Comparison of ENCODE assay signal across 36 cellular contexts in the genomic region with DNA sequence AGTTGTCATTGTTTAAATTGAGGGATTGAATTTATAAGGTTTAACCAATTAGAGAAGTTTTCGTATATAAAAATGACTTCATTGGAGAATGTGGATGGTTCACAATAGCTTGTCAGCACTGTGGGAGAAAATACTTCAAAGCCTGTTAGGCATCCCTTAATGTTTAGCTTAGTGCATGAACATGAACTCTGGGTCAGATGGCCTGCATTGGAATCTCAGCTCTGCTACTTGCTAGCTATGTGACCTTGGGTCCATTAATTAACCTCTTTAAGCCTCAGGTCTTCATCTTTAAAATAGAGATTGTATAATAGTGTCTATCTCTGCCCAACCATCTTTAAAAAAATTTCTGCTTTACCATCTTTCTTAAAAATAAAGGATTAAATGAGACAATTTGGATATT. TPM values are rescaled to one million over a fixed set of nuclear protein-coding genes. Genes with fewer than 3 reads are reported as not detected.
DNase-seq lines count a peak whose midpoint lies in the region; ATAC-seq, FAIRE-seq and TF ChIP-seq lines count a peak whose summit lies in the region.
"Had no signal": no experiment of that assay in that cellular context is flagged by ENCODE, and none has a peak within 500 bp of the region (broad histone marks: within the 10 kb centered on the region; RNA-seq: fewer than 3 reads in every experiment).

No MANE protein-coding gene starts in this region.

- peak; percentile 47 for FAIRE-seq in HepG2 (lab: Jason Lieb, UNC)
- FAIRE-seq: A204.1, A549, D721Med had no signal

- H4K20me1 ChIP-seq in HepG2 (ENCODE audit: insufficient read depth, low read length): 0 out of 2 replicates have a peak, but pooled peaks cover 18% of the 10 kb centered on the region

- H3K9ac ChIP-seq in HepG2 (ENCODE audit: insufficient read depth, low read depth, low read length) (no peak overlapping the region), liver (ENCODE audit: low read depth in 1 of 2, low read length in 2 of 2) (no peak overlapping the region)
- H3K9ac ChIP-seq: BLaER1; BLaER1 treated with 17β-estradiol and CSF1 and Interleukin-3, amounts not matched to agents 10 nM and 100 nM had no signal

- CTCF ChIA-PET in HepG2 (lab: Yijun Ruan, JAX; ENCODE audit: low intra/inter-chr PET ratio, low total read pairs): no interaction called here
- CTCF ChIA-PET in CD4-positive, alpha-beta T cell (lab: Charles Lee): no interaction called here

- no peak overlapping the region for H3K4me2 ChIP-seq in HepG2 (ENCODE audit: low read depth, low read length)
- H3K4me2 ChIP-seq: A549, BLaER1 had no signal

- no peak overlapping the region for H2AFZ ChIP-seq in HepG2 (ENCODE audit: low read length)

- intact Hi-C loops in HepG2 (cut with micrococcal nuclease; ENCODE audit: unreplicated experiment): no loop called here
- intact Hi-C loops in right lobe of liver (cut with DNase I): no loop called here
- intact Hi-C loops in CD4-positive, alpha-beta T cell (cut with DNase I, micrococcal nuclease): no loop called here

- peak overlapping the region; percentile 34 for H3K4me3 Mint-ChIP-seq in CD4-positive, alpha-beta T cell
- no peak overlapping the region for H3K4me3 Mint-ChIP-seq in natural killer cell treated with Interleukin-12 subunit alpha and Interleukin-12 subunit beta and Interleukin-15 and Interleukin-18, amount 100 ng/mL, for 72 hours
- H3K4me3 Mint-ChIP-seq: B cell; CD14-positive monocyte; CD4-positive, alpha-beta memory T cell; CD4-positive, CD25-positive, alpha-beta regulatory T cell; CD8-positive, alpha-beta memory T cell; CD8-positive, alpha-beta T cell had no signal

- in situ Hi-C loops in HepG2 (cut with HindIII; ENCODE audit: extremely low pct_ligation_motif_present, low pct_unique_long_range_greater_than_20kb): no loop called here

- ATAC-seq in HepG2 (peak; percentile 95), right lobe of liver (no peak), left lobe of liver (no peak)
- no peak for ATAC-seq in CD4-positive, alpha-beta T cell (ENCODE audit: poor library complexity)
- no peak for ATAC-seq in natural killer cell treated with Interleukin-12 subunit alpha and Interleukin-12 subunit beta and Interleukin-15 and Interleukin-18, amount 100 ng/mL, for 72 hours
- ATAC-seq: A549; CD8-positive, alpha-beta T cell had no signal

- H3K9me3 ChIP-seq in HepG2 (ENCODE audit: low read length): no peaks in the 10 kb centered on the region
- no peaks in the 10 kb centered on the region for H3K9me3 ChIP-seq in right lobe of liver
- no peaks in the 10 kb centered on the region for H3K9me3 ChIP-seq in CD4-positive, alpha-beta T cell (ENCODE audit: control insufficient read depth, low read length)
- H3K9me3 ChIP-seq in liver (ENCODE audit: control insufficient read depth in 4 of 4, low read length in 3 of 4): no peaks in the 10 kb centered on the region
- H3K9me3 ChIP-seq: A549, BE2C, Caco-2 had no signal

- H3K9me3 Mint-ChIP-seq in CD4-positive, alpha-beta T cell: no peaks in the 10 kb centered on the region
- no peaks in the 10 kb centered on the region for H3K9me3 Mint-ChIP-seq in natural killer cell treated with Interleukin-12 subunit alpha and Interleukin-12 subunit beta and Interleukin-15 and Interleukin-18, amount 100 ng/mL, for 72 hours
- H3K9me3 Mint-ChIP-seq: CD4-positive, alpha-beta memory T cell; CD4-positive, CD25-positive, alpha-beta regulatory T cell; CD8-positive, alpha-beta memory T cell; CD8-positive, alpha-beta T cell had no signal

- H3K27me3 ChIP-seq in HepG2 (ENCODE audit: control insufficient read depth in 1 of 2, insufficient read depth in 2 of 2, low read length in 2 of 2) (no peaks in the 10 kb centered on the region), right lobe of liver (no peaks in the 10 kb centered on the region), liver (ENCODE audit: control insufficient read depth in 4 of 4, insufficient read depth in 4 of 4, low read length in 3 of 4) (no peaks in the 10 kb centered on the region)
- no peaks in the 10 kb centered on the region for H3K27me3 ChIP-seq in CD4-positive, alpha-beta T cell (ENCODE audit: control insufficient read depth, insufficient read depth, low read length)
- H3K27me3 ChIP-seq: BE2C; BLaER1; BLaER1 treated with 17β-estradiol and CSF1 and Interleukin-3, amounts not matched to agents 10 nM and 100 nM had no signal

- H3K4me1 ChIP-seq in HepG2 (ENCODE audit: insufficient read depth, low read length) (peaks cover 27% of the 10 kb centered on the region), right lobe of liver (no peaks in the 10 kb centered on the region), liver (ENCODE audit: control insufficient read depth in 4 of 4, insufficient read depth in 4 of 4, low read length in 3 of 4) (peaks cover 0 to 3% (median 0%) of the 10 kb centered on the region in 4 donors)
- H3K4me1 ChIP-seq: BE2C, BLaER1 had no signal

- BruUV-seq in HepG2 (replicated peaks; lab: Mats Ljungman, UMichigan): no TSS peak

- TF ChIP-seq EP300 in HepG2 (IDR thresholded peaks at IDR 0.05; ENCODE audit: low read depth in 2 of 2, low read length in 2 of 2): no peak
- TF ChIP-seq EP300 in HepG2 (CRISPR knock-in tag; IDR thresholded peaks at IDR 0.05; ENCODE audit: borderline replicate concordance): no peak

- H3K4me3 ChIP-seq in HepG2 (replicated peaks in 1 of 3; ENCODE audit: insufficient read depth in 1 of 3, low read depth in 2 of 3, low read length in 3 of 3): no peak overlapping the region
- H3K4me3 ChIP-seq in right lobe of liver: no peak overlapping the region
- H3K4me3 ChIP-seq in liver (ENCODE audit: low read depth in 1 of 3, low read length in 3 of 3): no peak overlapping the region
- H3K4me3 ChIP-seq: A549; BLaER1; BLaER1 treated with 17β-estradiol and CSF1 and Interleukin-3, amounts not matched to agents 10 nM and 100 nM had no signal

- H3K27ac ChIP-seq in HepG2 (ENCODE audit: extremely low read length, insufficient read depth, low read length): peak overlapping the region; percentile 7
- no peak overlapping the region for H3K27ac ChIP-seq in right lobe of liver
- H3K27ac ChIP-seq in CD4-positive, alpha-beta T cell (ENCODE audit: low read depth, low read length): no peak overlapping the region
- H3K27ac ChIP-seq in liver (ENCODE audit: low read depth in 1 of 2, low read length in 2 of 2): no peak overlapping the region
- H3K27ac ChIP-seq: 22Rv1, A549, BLaER1, C4-2B had no signal

- peaks cover 14% of the 10 kb centered on the region for H3K36me3 Mint-ChIP-seq in CD4-positive, alpha-beta T cell (ENCODE audit: low read depth)
- H3K36me3 Mint-ChIP-seq in natural killer cell treated with Interleukin-12 subunit alpha and Interleukin-12 subunit beta and Interleukin-15 and Interleukin-18, amount 100 ng/mL, for 72 hours: no peaks in the 10 kb centered on the region

- peaks cover 74% of the 10 kb centered on the region for H3K79me2 ChIP-seq in HepG2 (ENCODE audit: insufficient read depth, low read length)

- H3K36me3 ChIP-seq in HepG2 (replicated peaks in 1 of 2; ENCODE audit: control insufficient read depth in 1 of 2, insufficient read depth in 2 of 2, low read length in 2 of 2) (no peaks in the 10 kb centered on the region; a peak in 1 of 5 replicates), right lobe of liver (no peaks in the 10 kb centered on the region), liver (ENCODE audit: control insufficient read depth in 4 of 4, insufficient read depth in 3 of 4, low read depth in 1 of 4, low read length in 3 of 4) (no peaks in the 10 kb centered on the region)
- H3K36me3 ChIP-seq: BE2C had no signal

- H3K27me3 Mint-ChIP-seq in CD4-positive, alpha-beta T cell: no peaks in the 10 kb centered on the region
- no peaks in the 10 kb centered on the region for H3K27me3 Mint-ChIP-seq in natural killer cell treated with Interleukin-12 subunit alpha and Interleukin-12 subunit beta and Interleukin-15 and Interleukin-18, amount 100 ng/mL, for 72 hours
- H3K27me3 Mint-ChIP-seq: B cell; CD4-positive, alpha-beta memory T cell; CD4-positive, CD25-positive, alpha-beta regulatory T cell; CD8-positive, alpha-beta memory T cell had no signal

- no peak for TF ChIP-seq CTCF in HepG2 (CRISPR knock-in tag; IDR thresholded peaks at IDR 0.05)
- TF ChIP-seq CTCF in right lobe of liver (IDR thresholded peaks at IDR 0.05): no peak
- no peak for TF ChIP-seq CTCF in CD4-positive, alpha-beta T cell (IDR thresholded peaks at IDR 0.05)
- TF ChIP-seq CTCF in liver (IDR thresholded peaks at IDR 0.05; ENCODE audit: low read depth, low read length, missing input control): no peak

- WGBS in HepG2 (ENCODE audit: low lambda C conversion rate): 59% methylated on average over 1 of the region's 1 CpG
- WGBS in right lobe of liver (ENCODE audit: insufficient coverage, low coverage, low lambda C conversion rate, missing lambda C conversion rate): 80% methylated on average over 1 of the region's 1 CpG
- WGBS in liver: 91% methylated on average over 1 of the region's 1 CpG

- no peak for TF ChIP-seq RAD21 in HepG2 (CRISPR knock-in tag; IDR thresholded peaks at IDR 0.05)
- no peak for TF ChIP-seq RAD21 in liver (IDR thresholded peaks at IDR 0.05)

- POLR2A ChIA-PET in HepG2 (lab: Yijun Ruan, JAX): interaction anchor here (1.8 kb wide), 1 partner anchor 11 kb away, joined by 8 read pairs; the partner anchor contains the start of gene CTNNBL1
- POLR2A ChIA-PET in CD4-positive, alpha-beta T cell (lab: Charles Lee): no interaction called here

- peak; percentile 58 for DNase-seq in HepG2 (ENCODE audit: low spot score)
- no peak for DNase-seq in right lobe of liver
- DNase-seq in CD4-positive, alpha-beta T cell: no peak
- DNase-seq in left kidney (ENCODE audit: low read depth, low spot score): peak; percentile 13
- DNase-seq in natural killer cell treated with Interleukin-12 subunit alpha and Interleukin-12 subunit beta and Interleukin-15 and Interleukin-18, amount 100 ng/mL, for 72 hours (ENCODE audit: low spot score): no peak
- no peak for DNase-seq in left lobe of liver (ENCODE audit: low spot score)
- no peak for DNase-seq in NCI-H82 (lab: John Stamatoyannopoulos, UW)
- DNase-seq: 8988T; ACHN; AML-193; BE2C; C1 segment of cervical spinal cord; Caco-2; Calu3; CD4-positive, alpha-beta memory T cell; CD4-positive, CD25-positive, alpha-beta regulatory T cell; CD8-positive, alpha-beta memory T cell; CD8-positive, alpha-beta T cell; COR-L47; DMS 273 treated with DMSO at 0.1 percent for 48 hours; DMS153; DMS53; DMS79; DMS79 treated with DMSO at 0.1 percent for 48 hours; DND-41; EL had no signal

- no peak overlapping the region for H3K27ac Mint-ChIP-seq in CD4-positive, alpha-beta T cell
- H3K27ac Mint-ChIP-seq in natural killer cell treated with Interleukin-12 subunit alpha and Interleukin-12 subunit beta and Interleukin-15 and Interleukin-18, amount 100 ng/mL, for 72 hours: no peak overlapping the region
- H3K27ac Mint-ChIP-seq: B cell; CD4-positive, alpha-beta memory T cell; CD4-positive, CD25-positive, alpha-beta regulatory T cell; CD8-positive, alpha-beta memory T cell; CD8-positive, alpha-beta T cell had no signal

- peaks cover 45% of the 10 kb centered on the region for H3K4me1 Mint-ChIP-seq in CD4-positive, alpha-beta T cell (ENCODE audit: low read depth)
- H3K4me1 Mint-ChIP-seq in natural killer cell treated with Interleukin-12 subunit alpha and Interleukin-12 subunit beta and Interleukin-15 and Interleukin-18, amount 100 ng/mL, for 72 hours (ENCODE audit: low read depth in 2 of 2): peaks cover 19 to 28% of the 10 kb centered on the region in 2 donors

- TF ChIP-seq POLR2A in HepG2 (IDR thresholded peaks at IDR 0.05; ENCODE audit: insufficient read depth in 1 of 2, low read depth in 2 of 2, low read length in 2 of 2) (no peak), right lobe of liver (IDR thresholded peaks at IDR 0.05) (no peak)

RNA-seq across cellular contexts. Expression of gene CTNNBL1, which starts 11.1 kb away (rescaled TPM):
- total RNA-seq in HepG2 (2016; rRNA removed; fragmentation: Illumina TruSeq; extraction: Trizol): 94.6 and 136 TPM in 2 replicates
- total RNA-seq in HepG2 (2016; cell fraction: cytosol; rRNA removed; fragmentation: Illumina TruSeq; extraction: Trizol; ENCODE audit: low read depth): 43.5 and 49.5 TPM in 2 replicates
- total RNA-seq in HepG2 (2016; cell fraction: insoluble cytoplasmic fraction; rRNA removed; fragmentation: Illumina TruSeq; extraction: Trizol): 97.0 and 143 TPM in 2 replicates
- 53.6 and 54.9 TPM in 2 replicates for total RNA-seq in HepG2 (2016; cell fraction: membrane; rRNA removed; fragmentation: Illumina TruSeq; extraction: Trizol)
- total RNA-seq in HepG2 (2016; cell fraction: nucleus; rRNA removed; fragmentation: Illumina TruSeq; extraction: Trizol): 47.8 and 48.8 TPM in 2 replicates
- 47.0 and 49.3 TPM in 2 replicates for polyA plus RNA-seq in HepG2 (2011; rRNA removed)
- 37.8 and 38.1 TPM in 2 replicates for polyA plus RNA-seq in HepG2 (2011; cell fraction: cytosol; rRNA removed)
- polyA plus RNA-seq in HepG2 (2011; cell fraction: nucleus; rRNA removed): 17.2 and 18.0 TPM in 2 replicates
- 83.2 and 94.2 TPM in 2 replicates for polyA plus RNA-seq in HepG2 (2012)
- 53.4 and 54.1 TPM in 2 replicates for polyA plus RNA-seq in HepG2 (2016; cell fraction: cytosol; fragmentation: Illumina TruSeq; extraction: Trizol; ENCODE audit: low read depth)
- 156 and 162 TPM in 2 replicates for polyA plus RNA-seq in HepG2 (2016; cell fraction: insoluble cytoplasmic fraction; fragmentation: Illumina TruSeq; extraction: Trizol; ENCODE audit: low read depth)
- polyA plus RNA-seq in HepG2 (2016; cell fraction: membrane; fragmentation: Illumina TruSeq; extraction: Trizol; ENCODE audit: low read depth): 50.8 and 57.2 TPM in 2 replicates
- polyA plus RNA-seq in HepG2 (2016; cell fraction: nucleus; fragmentation: Illumina TruSeq; extraction: Trizol; ENCODE audit: insufficient read depth, low read depth): 68.0 and 75.7 TPM in 2 replicates
- polyA minus RNA-seq in HepG2 (2011; rRNA and poly(A)+ RNA removed; ENCODE audit: low replicate concordance): 33.6 and 37.6 TPM in 2 replicates
- polyA minus RNA-seq in HepG2 (2011; cell fraction: cytosol; rRNA and poly(A)+ RNA removed): 27.5 and 33.1 TPM in 2 replicates
- polyA minus RNA-seq in HepG2 (2011; cell fraction: nucleus; rRNA and poly(A)+ RNA removed): 33.5 and 36.7 TPM in 2 replicates
- total RNA-seq in right lobe of liver: 10 to 100 TPM; 16.3 to 41.8 (median 28.8) TPM
- 10 to 100 TPM; 31.1 to 33.4 TPM for total RNA-seq in CD4-positive, alpha-beta T cell
- 10 to 100 TPM; 19.5 to 21.2 TPM for total RNA-seq in liver
- polyA plus RNA-seq in liver: 10 to 100 TPM; 18.3 to 25.4 TPM
- total RNA-seq in natural killer cell treated with Interleukin-12 subunit alpha and Interleukin-12 subunit beta and Interleukin-15 and Interleukin-18, amount 100 ng/mL, for 72 hours: 10 to 100 TPM; 80.9 to 95.9 TPM
- total RNA-seq in left lobe of liver: 41.4 TPM

Comparison
In these comparisons a context has a peak if more than half of its experiments do, and no peak if none do; other contexts are left out.
1. DNase-seq: peak in HepG2 (single experiment) and left kidney (single experiment); none in right lobe of liver (0 of 3), CD4-positive, alpha-beta T cell (0 of 10), natural killer cell treated with Interleukin-12 subunit alpha and Interleukin-12 subunit beta and Interleukin-15 and Interleukin-18, amount 100 ng/mL, for 72 hours (single experiment), left lobe of liver (single experiment) and NCI-H82 (single experiment).